ENCODE assay signal across 16 cellular contexts in the genomic region with DNA sequence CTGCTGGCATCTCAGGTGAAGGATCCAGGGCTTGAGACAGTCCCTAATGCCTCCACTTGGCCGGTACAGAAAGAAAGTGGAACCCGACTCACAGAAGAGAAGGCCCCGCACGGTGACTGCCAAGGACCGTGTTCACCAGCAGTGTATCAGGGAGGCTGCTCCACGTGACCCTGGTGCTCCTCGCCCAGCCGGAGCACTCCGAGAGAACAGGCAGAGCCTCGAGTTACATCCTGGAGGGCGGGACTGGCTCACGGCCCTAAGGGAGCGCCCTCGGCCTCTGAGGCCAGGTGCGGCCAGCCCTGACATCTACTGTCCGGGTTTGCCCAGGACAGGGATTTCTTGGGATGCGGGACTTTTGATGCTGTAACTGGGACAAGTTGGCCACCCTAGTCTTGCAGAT.
DNase-seq lines count a peak whose midpoint lies in the region; ATAC-seq and TF ChIP-seq lines count a peak whose summit lies in the region.
"Had no signal": no experiment of that assay in that cellular context is flagged by ENCODE, and none has a peak within 500 bp of the region (broad histone marks: within the 10 kb centered on the region; RNA-seq: fewer than 3 reads in every experiment).

No MANE protein-coding gene starts in this region.

- H3K4me1 ChIP-seq in H9 (ENCODE audit: insufficient read depth, low read length) (no peaks in the 10 kb centered on the region; the same call in 1 of the 2 replicates), psoas muscle (peaks cover 2% of the 10 kb centered on the region)
- H3K4me1 ChIP-seq in CD8-positive, alpha-beta T cell (ENCODE audit: insufficient read depth, low read length), result no peaks in the 10 kb centered on the region
- H3K4me1 ChIP-seq: breast epithelium, gastrocnemius medialis, prostate gland had no signal

- TF ChIP-seq CTCF in H9 (conservative IDR thresholded peaks at IDR 0.05) (no peak), psoas muscle (IDR thresholded peaks at IDR 0.05) (no peak)
- no peak for TF ChIP-seq CTCF in CD8-positive, alpha-beta T cell (IDR thresholded peaks at IDR 0.05)

- no peak overlapping the region for H3T11ph ChIP-seq in H9 (ENCODE audit: low read length)

- CTCF ChIA-PET in CD8-positive, alpha-beta T cell (lab: Charles Lee), result no interaction called here

- no peak overlapping the region for H4K8ac ChIP-seq in H9 (replicated peaks; ENCODE audit: insufficient read length, low read depth, low read length)

- peak; percentile 64 for DNase-seq in H9
- peak; percentile 72 for DNase-seq in NCI-H2171 treated with DMSO at 0.1 percent for 48 hours (lab: John Stamatoyannopoulos, UW)
- peak; percentile 88 for DNase-seq in iPS-NIHi11 (ENCODE audit: low spot score)
- DNase-seq in psoas muscle, result peak in 1 of 2 donors; percentile 40
- DNase-seq in T-helper 2 cell treated with Interferon-gamma antibody and Interleukin-4, amounts not matched to agents 5 μg/mL and 100 μg/mL, for 36 hours (ENCODE audit: low spot score), result no peak
- no peak for DNase-seq in CD8-positive, alpha-beta T cell
- DNase-seq: activated naive CD4-positive, alpha-beta T cell treated with anti-CD3 and anti-CD28 coated beads, Interleukin-2, amount 50 U/mL, for 16 hours; DND-41; islet precursor cell; OCI-M1 had no signal

- no peak overlapping the region for H3K18ac ChIP-seq in H9 (ENCODE audit: insufficient read length, low read depth, low read length)

- ATAC-seq in psoas muscle (peak; percentile 44 to 71 (median 55)), GM19452 (IDR thresholded peaks at IDR 0.05; ENCODE audit: unreplicated experiment) (no peak), HG03565 (IDR thresholded peaks at IDR 0.05; ENCODE audit: unreplicated experiment) (no peak)
- no peak for ATAC-seq in CD8-positive, alpha-beta T cell

- WGBS in H9 (ENCODE audit: extremely low coverage, insufficient read length, low lambda C conversion rate), result no CpG with 5 or more reads among the region's 17 CpGs
- 24 to 32% (median 26%) methylated on average over 17 of the region's 17 CpGs for WGBS in psoas muscle, 3 donors

- no peaks in the 10 kb centered on the region; the same call in 1 of the 2 replicates for H3K27me3 Mint-ChIP-seq in H9 (ENCODE audit: low read depth)
- no peaks in the 10 kb centered on the region for H3K27me3 Mint-ChIP-seq in T-helper 2 cell treated with Interferon-gamma antibody and Interleukin-4, amounts not matched to agents 5 μg/mL and 100 μg/mL, for 36 hours (ENCODE audit: low read depth)
- no peaks in the 10 kb centered on the region for H3K27me3 Mint-ChIP-seq in CD8-positive, alpha-beta T cell (ENCODE audit: low read depth)

- no peak overlapping the region for H2BK5ac ChIP-seq in H9 (ENCODE audit: insufficient read length, low read length)

- peaks cover 29 to 40% of the 10 kb centered on the region in 2 experiments for H3K4me1 Mint-ChIP-seq in H9
- H3K4me1 Mint-ChIP-seq in T-helper 2 cell treated with Interferon-gamma antibody and Interleukin-4, amounts not matched to agents 5 μg/mL and 100 μg/mL, for 36 hours (ENCODE audit: low read depth), result no peaks in the 10 kb centered on the region
- H3K4me1 Mint-ChIP-seq in CD8-positive, alpha-beta T cell (ENCODE audit: low read depth), result no peaks in the 10 kb centered on the region

- H3K79me1 ChIP-seq in H9 (ENCODE audit: insufficient read depth, low read depth, low read length, poor library complexity, severe bottlenecking), result peaks cover 3% of the 10 kb centered on the region

- H3K4ac ChIP-seq in H9 (ENCODE audit: low read depth, low read length), result no peak overlapping the region

- no peak overlapping the region for H3K4me3 ChIP-seq in psoas muscle
- H3K4me3 ChIP-seq in CD8-positive, alpha-beta T cell (ENCODE audit: low read depth, low read length), result no peak overlapping the region
- H3K4me3 ChIP-seq: BLaER1, breast epithelium, gastrocnemius medialis, prostate gland had no signal

- no peak overlapping the region for H3K4me3 Mint-ChIP-seq in H9
- no peak overlapping the region for H3K4me3 Mint-ChIP-seq in T-helper 2 cell treated with Interferon-gamma antibody and Interleukin-4, amounts not matched to agents 5 μg/mL and 100 μg/mL, for 36 hours
- no peak overlapping the region for H3K4me3 Mint-ChIP-seq in CD8-positive, alpha-beta T cell

- no peak overlapping the region for H4K5ac ChIP-seq in H9 (ENCODE audit: insufficient read length, low read depth, low read length)

- peak overlapping the region in 1 of 3 experiments; percentile 89; a peak in 2 of 7 replicates for H3K27ac Mint-ChIP-seq in H9
- H3K27ac Mint-ChIP-seq in T-helper 2 cell treated with Interferon-gamma antibody and Interleukin-4, amounts not matched to agents 5 μg/mL and 100 μg/mL, for 36 hours, result no peak overlapping the region
- no peak overlapping the region for H3K27ac Mint-ChIP-seq in CD8-positive, alpha-beta T cell

- POLR2A ChIA-PET in CD8-positive, alpha-beta T cell (lab: Charles Lee), result no interaction called here

- no peaks in the 10 kb centered on the region; the same call in 1 of the 2 replicates for H3K79me2 ChIP-seq in H9 (ENCODE audit: insufficient read depth, low read length)

- H3K27me3 ChIP-seq in H9 (ENCODE audit: insufficient read depth, low read length) (no peaks in the 10 kb centered on the region), psoas muscle (ENCODE audit: insufficient read depth in 3 of 3, low read length in 2 of 3) (peaks cover 0 to 48% (median 5%) of the 10 kb centered on the region in 3 donors)
- no peaks in the 10 kb centered on the region for H3K27me3 ChIP-seq in CD8-positive, alpha-beta T cell (ENCODE audit: insufficient read depth, low read length)
- H3K27me3 ChIP-seq: BLaER1, breast epithelium had no signal

- H2AFZ ChIP-seq in H9 (ENCODE audit: low read length), result no peak overlapping the region

- H2BK15ac ChIP-seq in H9 (ENCODE audit: low read depth, low read length), result no peak overlapping the region

- no peak overlapping the region for H2BK12ac ChIP-seq in H9 (ENCODE audit: insufficient read length, low read depth, low read length)

- H3K23ac ChIP-seq in H9 (ENCODE audit: insufficient read length, low read depth, low read length), result no peak overlapping the region

- no peaks in the 10 kb centered on the region for H3K36me3 ChIP-seq in psoas muscle (ENCODE audit: insufficient read depth in 1 of 2, low read depth in 1 of 2)
- no peaks in the 10 kb centered on the region for H3K36me3 ChIP-seq in CD8-positive, alpha-beta T cell (ENCODE audit: insufficient read depth, low read length)
- H3K36me3 ChIP-seq: BLaER1, breast epithelium, gastrocnemius medialis, prostate gland had no signal

- no peaks in the 10 kb centered on the region for H4K20me1 ChIP-seq in H9 (ENCODE audit: control insufficient read depth, insufficient read depth, insufficient read length)

- H2AK5ac ChIP-seq in H9 (ENCODE audit: insufficient read length, low read length), result no peak overlapping the region

- H3K4me2 ChIP-seq in H9 (ENCODE audit: insufficient read depth, insufficient read length, low read length), result no peak overlapping the region
- H3K4me2 ChIP-seq: BLaER1 had no signal

- no peak overlapping the region for H3K14ac ChIP-seq in H9 (ENCODE audit: insufficient read depth, low read length)

- no peaks in the 10 kb centered on the region for H3K9me3 Mint-ChIP-seq in H9
- no peaks in the 10 kb centered on the region for H3K9me3 Mint-ChIP-seq in T-helper 2 cell treated with Interferon-gamma antibody and Interleukin-4, amounts not matched to agents 5 μg/mL and 100 μg/mL, for 36 hours
- no peaks in the 10 kb centered on the region for H3K9me3 Mint-ChIP-seq in CD8-positive, alpha-beta T cell

- H3K27ac ChIP-seq in H9 (ENCODE audit: insufficient read length, low read depth, low read length) (no peak overlapping the region), psoas muscle (no peak overlapping the region)
- H3K27ac ChIP-seq in CD8-positive, alpha-beta T cell (ENCODE audit: low read depth, low read length), result no peak overlapping the region
- H3K27ac ChIP-seq: BLaER1, breast epithelium, gastrocnemius medialis, prostate gland had no signal

- peaks cover 0 to 3% (median 0%) of the 10 kb centered on the region in 3 experiments; a peak in 2 of 7 replicates for H3K36me3 Mint-ChIP-seq in H9 (ENCODE audit: insufficient read depth in 1 of 3, low read depth in 3 of 3)
- no peaks in the 10 kb centered on the region for H3K36me3 Mint-ChIP-seq in T-helper 2 cell treated with Interferon-gamma antibody and Interleukin-4, amounts not matched to agents 5 μg/mL and 100 μg/mL, for 36 hours (ENCODE audit: low read depth)
- no peaks in the 10 kb centered on the region for H3K36me3 Mint-ChIP-seq in CD8-positive, alpha-beta T cell

- H3K9ac ChIP-seq in H9 (ENCODE audit: extremely low read depth, insufficient read length, low read length), result no peak overlapping the region
- H3K9ac ChIP-seq: BLaER1 had no signal

- H4K91ac ChIP-seq in H9 (ENCODE audit: insufficient read length, low read depth, low read length), result no peak overlapping the region

- H2BK120ac ChIP-seq in H9 (ENCODE audit: low read depth, low read length, poor library complexity, severe bottlenecking), result no peak overlapping the region

- no peak overlapping the region for H3K56ac ChIP-seq in H9 (ENCODE audit: insufficient read length, low read depth, low read length)

- intact Hi-C loops in psoas muscle (cut with DNase I), result no loop called here
- intact Hi-C loops in CD8-positive, alpha-beta T cell (cut with DNase I, micrococcal nuclease), result no loop called here

- H3K9me3 ChIP-seq in H9 (ENCODE audit: control insufficient read depth, low read depth, low read length), result no peaks in the 10 kb centered on the region
- no peaks in the 10 kb centered on the region for H3K9me3 ChIP-seq in psoas muscle
- H3K9me3 ChIP-seq in CD8-positive, alpha-beta T cell (ENCODE audit: low read length), result no peaks in the 10 kb centered on the region
- H3K9me3 ChIP-seq: BLaER1, breast epithelium, gastrocnemius medialis, prostate gland had no signal

- no peak overlapping the region for H2BK20ac ChIP-seq in H9 (ENCODE audit: low read depth, low read length, poor library complexity, severe bottlenecking)

- H3K23me2 ChIP-seq in H9 (ENCODE audit: insufficient read length, low read depth, low read length, poor library complexity, severe bottlenecking), result no peaks in the 10 kb centered on the region

Comparison
In these comparisons a context has a peak if more than half of its experiments do, and no peak if none do; other contexts are left out.
1. DNase-seq: peak in H9 (single experiment), NCI-H2171 treated with DMSO at 0.1 percent for 48 hours (single experiment) and iPS-NIHi11 (single experiment); none in T-helper 2 cell treated with Interferon-gamma antibody and Interleukin-4, amounts not matched to agents 5 μg/mL and 100 μg/mL, for 36 hours (single experiment) and CD8-positive, alpha-beta T cell (0 of 7).
2. ATAC-seq: peak in psoas muscle (4 of 4); none in CD8-positive, alpha-beta T cell (single experiment), GM19452 (single experiment) and HG03565 (single experiment).